Comparison of ENCODE assay signal across 1 cellular context in genomic region chr6:170162771-170163404, GRCh38.
TF ChIP-seq lines count a peak whose summit lies in the region.

No MANE protein-coding gene starts in this region.

TF ChIP-seq in GM23338, 12 proteins besides CTCF, POLR2A, EP300 and RAD21:
- TF ChIP-seq STAT1 (IDR thresholded peaks at IDR 0.05; ENCODE audit: unreplicated experiment) (no peak), ZNF331 (CRISPR knock-in tag; IDR thresholded peaks at IDR 0.05; ENCODE audit: low read depth) (no peak), CREB1 (CRISPR knock-in tag; IDR thresholded peaks at IDR 0.05; ENCODE audit: low read depth) (no peak), EZH2 (IDR thresholded peaks at IDR 0.05; ENCODE audit: low read depth, unreplicated experiment) (no peak), REST (IDR thresholded peaks at IDR 0.05; ENCODE audit: unreplicated experiment) (no peak), ETS1 (IDR thresholded peaks at IDR 0.05) (no peak), EZH2phosphoT487 (IDR thresholded peaks at IDR 0.05; ENCODE audit: unreplicated experiment) (no peak), NANOG (IDR thresholded peaks at IDR 0.05; ENCODE audit: borderline replicate concordance) (no peak), ZNF114 (CRISPR knock-in tag; IDR thresholded peaks at IDR 0.05) (no peak), POLR2AphosphoS5 (IDR thresholded peaks at IDR 0.05; ENCODE audit: low read depth) (no peak), JUNB (IDR thresholded peaks at IDR 0.05; ENCODE audit: unreplicated experiment) (no peak)
- TF ChIP-seq, protein P1, sequence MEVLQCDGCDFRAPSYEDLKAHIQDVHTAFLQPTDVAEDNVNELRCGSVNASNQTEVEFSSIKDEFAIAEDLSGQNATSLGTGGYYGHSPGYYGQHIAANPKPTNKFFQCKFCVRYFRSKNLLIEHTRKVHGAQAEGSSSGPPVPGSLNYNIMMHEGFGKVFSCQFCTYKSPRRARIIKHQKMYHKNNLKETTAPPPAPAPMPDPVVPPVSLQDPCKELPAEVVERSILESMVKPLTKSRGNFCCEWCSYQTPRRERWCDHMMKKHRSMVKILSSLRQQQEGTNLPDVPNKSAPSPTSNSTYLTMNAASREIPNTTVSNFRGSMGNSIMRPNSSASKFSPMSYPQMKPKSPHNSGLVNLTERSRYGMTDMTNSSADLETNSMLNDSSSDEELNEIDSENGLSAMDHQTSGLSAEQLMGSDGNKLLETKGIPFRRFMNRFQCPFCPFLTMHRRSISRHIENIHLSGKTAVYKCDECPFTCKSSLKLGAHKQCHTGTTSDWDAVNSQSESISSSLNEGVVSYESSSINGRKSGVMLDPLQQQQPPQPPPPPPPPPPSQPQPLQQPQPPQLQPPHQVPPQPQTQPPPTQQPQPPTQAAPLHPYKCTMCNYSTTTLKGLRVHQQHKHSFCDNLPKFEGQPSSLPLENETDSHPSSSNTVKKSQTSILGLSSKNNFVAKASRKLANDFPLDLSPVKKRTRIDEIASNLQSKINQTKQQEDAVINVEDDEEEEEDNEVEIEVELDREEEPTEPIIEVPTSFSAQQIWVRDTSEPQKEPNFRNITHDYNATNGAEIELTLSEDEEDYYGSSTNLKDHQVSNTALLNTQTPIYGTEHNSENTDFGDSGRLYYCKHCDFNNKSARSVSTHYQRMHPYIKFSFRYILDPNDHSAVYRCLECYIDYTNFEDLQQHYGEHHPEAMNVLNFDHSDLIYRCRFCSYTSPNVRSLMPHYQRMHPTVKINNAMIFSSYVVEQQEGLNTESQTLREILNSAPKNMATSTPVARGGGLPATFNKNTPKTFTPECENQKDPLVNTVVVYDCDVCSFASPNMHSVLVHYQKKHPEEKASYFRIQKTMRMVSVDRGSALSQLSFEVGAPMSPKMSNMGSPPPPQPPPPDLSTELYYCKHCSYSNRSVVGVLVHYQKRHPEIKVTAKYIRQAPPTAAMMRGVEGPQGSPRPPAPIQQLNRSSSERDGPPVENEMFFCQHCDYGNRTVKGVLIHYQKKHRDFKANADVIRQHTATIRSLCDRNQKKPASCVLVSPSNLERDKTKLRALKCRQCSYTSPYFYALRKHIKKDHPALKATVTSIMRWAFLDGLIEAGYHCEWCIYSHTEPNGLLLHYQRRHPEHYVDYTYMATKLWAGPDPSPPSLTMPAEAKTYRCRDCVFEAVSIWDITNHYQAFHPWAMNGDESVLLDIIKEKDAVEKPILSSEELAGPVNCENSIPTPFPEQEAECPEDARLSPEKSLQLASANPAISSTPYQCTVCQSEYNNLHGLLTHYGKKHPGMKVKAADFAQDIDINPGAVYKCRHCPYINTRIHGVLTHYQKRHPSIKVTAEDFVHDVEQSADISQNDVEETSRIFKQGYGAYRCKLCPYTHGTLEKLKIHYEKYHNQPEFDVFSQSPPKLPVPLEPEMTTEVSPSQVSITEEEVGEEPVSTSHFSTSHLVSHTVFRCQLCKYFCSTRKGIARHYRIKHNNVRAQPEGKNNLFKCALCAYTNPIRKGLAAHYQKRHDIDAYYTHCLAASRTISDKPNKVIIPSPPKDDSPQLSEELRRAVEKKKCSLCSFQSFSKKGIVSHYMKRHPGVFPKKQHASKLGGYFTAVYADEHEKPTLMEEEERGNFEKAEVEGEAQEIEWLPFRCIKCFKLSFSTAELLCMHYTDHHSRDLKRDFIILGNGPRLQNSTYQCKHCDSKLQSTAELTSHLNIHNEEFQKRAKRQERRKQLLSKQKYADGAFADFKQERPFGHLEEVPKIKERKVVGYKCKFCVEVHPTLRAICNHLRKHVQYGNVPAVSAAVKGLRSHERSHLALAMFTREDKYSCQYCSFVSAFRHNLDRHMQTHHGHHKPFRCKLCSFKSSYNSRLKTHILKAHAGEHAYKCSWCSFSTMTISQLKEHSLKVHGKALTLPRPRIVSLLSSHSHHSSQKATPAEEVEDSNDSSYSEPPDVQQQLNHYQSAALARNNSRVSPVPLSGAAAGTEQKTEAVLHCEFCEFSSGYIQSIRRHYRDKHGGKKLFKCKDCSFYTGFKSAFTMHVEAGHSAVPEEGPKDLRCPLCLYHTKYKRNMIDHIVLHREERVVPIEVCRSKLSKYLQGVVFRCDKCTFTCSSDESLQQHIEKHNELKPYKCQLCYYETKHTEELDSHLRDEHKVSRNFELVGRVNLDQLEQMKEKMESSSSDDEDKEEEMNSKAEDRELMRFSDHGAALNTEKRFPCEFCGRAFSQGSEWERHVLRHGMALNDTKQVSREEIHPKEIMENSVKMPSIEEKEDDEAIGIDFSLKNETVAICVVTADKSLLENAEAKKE (CRISPR knock-in tag; IDR thresholded peaks at IDR 0.05): no peak
TF ChIP-seq in GM23338: peak in this region for 0.
